11 cellular contexts compared by ENCODE assay signal in the genomic region with DNA sequence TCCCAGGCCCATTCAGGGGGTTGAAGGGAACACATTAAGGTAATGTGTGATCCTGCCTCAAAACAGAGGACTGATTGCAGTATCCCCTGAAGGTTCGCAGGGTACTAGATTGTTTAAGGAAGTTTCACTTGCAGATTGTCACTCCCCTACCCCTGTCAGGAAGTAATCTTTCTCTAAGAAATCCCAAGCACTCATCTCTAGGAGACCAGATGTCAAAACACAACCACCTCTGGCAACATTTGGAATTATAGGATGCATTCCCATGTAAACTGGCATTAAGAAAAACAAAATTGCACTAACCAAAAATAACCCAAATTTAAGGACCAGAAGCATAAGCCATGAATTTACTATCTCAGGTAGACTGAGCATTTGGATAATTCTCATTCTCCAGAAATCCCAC. TPM values are rescaled to one million over a fixed set of nuclear protein-coding genes. Genes with fewer than 3 reads are reported as not detected.
DNase-seq lines count a peak whose midpoint lies in the region; ATAC-seq and TF ChIP-seq lines count a peak whose summit lies in the region.
"Had no signal": no experiment of that assay in that cellular context is flagged by ENCODE, and none has a peak within 500 bp of the region (broad histone marks: within the 10 kb centered on the region; RNA-seq: fewer than 3 reads in every experiment).

No MANE protein-coding gene starts in this region.

- no peaks in the 10 kb centered on the region for H3K9me2 ChIP-seq in hepatocyte (replicated peaks; ENCODE audit: insufficient read depth)

- 39% methylated on average over 1 of the region's 1 CpG for WGBS in right cardiac atrium
- WGBS in hepatocyte (ENCODE audit: low lambda C conversion rate, missing lambda C conversion rate) = 96% methylated on average over 1 of the region's 1 CpG

- TF ChIP-seq CTCF in activated B cell treated with CpG ODN at 0.5 μM for 24 hours (IDR thresholded peaks at IDR 0.05) = no peak
- TF ChIP-seq CTCF in hepatocyte (IDR thresholded peaks at IDR 0.05; ENCODE audit: poor library complexity) = no peak

- ATAC-seq in right cardiac atrium (no peak), activated B cell treated with CpG ODN at 0.5 μM for 24 hours (ENCODE audit: low read depth) (no peak), GM21825 (IDR thresholded peaks at IDR 0.05; ENCODE audit: unreplicated experiment) (no peak)

- no peaks in the 10 kb centered on the region for H3K9me3 Mint-ChIP-seq in activated B cell treated with CpG ODN at 0.5 μM for 24 hours

- peaks cover 26% of the 10 kb centered on the region for H3K36me3 Mint-ChIP-seq in activated B cell treated with CpG ODN at 0.5 μM for 24 hours (ENCODE audit: low read depth)

- H3K27ac Mint-ChIP-seq in activated B cell treated with CpG ODN at 0.5 μM for 24 hours = peak overlapping the region; percentile 31

- H3K27me3 ChIP-seq in right cardiac atrium (ENCODE audit: control insufficient read depth, insufficient read depth) = no peaks in the 10 kb centered on the region
- no peaks in the 10 kb centered on the region for H3K27me3 ChIP-seq in hepatocyte
- no peaks in the 10 kb centered on the region for H3K27me3 ChIP-seq in subcutaneous abdominal adipose tissue (ENCODE audit: control insufficient read depth in 5 of 5, insufficient read depth in 4 of 5, low read length in 5 of 5)
- H3K27me3 ChIP-seq: uterus had no signal

- H4K20me1 ChIP-seq in hepatocyte (ENCODE audit: insufficient read depth, poor library complexity, severe bottlenecking) = no peaks in the 10 kb centered on the region

- CTCF ChIA-PET in activated B cell treated with CpG ODN at 0.5 μM for 24 hours (lab: Charles Lee) = interaction anchor here (1.0 to 3.1 kb wide), 3 partner anchors 14 to 150 kb away, joined by 3 to 53 read pairs (median 8); partner anchors contain the start of gene TAF10

- no peaks in the 10 kb centered on the region for H3K27me3 Mint-ChIP-seq in activated B cell treated with CpG ODN at 0.5 μM for 24 hours

- H3K9me3 ChIP-seq in right cardiac atrium (ENCODE audit: control insufficient read depth, low read length) = no peaks in the 10 kb centered on the region
- no peaks in the 10 kb centered on the region for H3K9me3 ChIP-seq in hepatocyte (ENCODE audit: low read depth)
- no peaks in the 10 kb centered on the region for H3K9me3 ChIP-seq in subcutaneous abdominal adipose tissue (ENCODE audit: control insufficient read depth in 5 of 5, low read length in 5 of 5)
- H3K9me3 ChIP-seq: uterus had no signal

- peaks cover 21% of the 10 kb centered on the region for H3K79me2 ChIP-seq in hepatocyte

- no peak overlapping the region for H3K4me3 ChIP-seq in right cardiac atrium (ENCODE audit: low read length)
- peak overlapping the region; percentile 43 for H3K4me3 ChIP-seq in hepatocyte
- no peak overlapping the region for H3K4me3 ChIP-seq in subcutaneous abdominal adipose tissue (ENCODE audit: low read depth in 1 of 5, low read length in 5 of 5)

- peak overlapping the region; percentile 89 for H3K4me2 ChIP-seq in hepatocyte

- peaks cover 24% of the 10 kb centered on the region for H3K4me1 Mint-ChIP-seq in activated B cell treated with CpG ODN at 0.5 μM for 24 hours

- H3K27ac ChIP-seq in right cardiac atrium (ENCODE audit: low read length) (peak overlapping the region; percentile 31), hepatocyte (no peak overlapping the region), subcutaneous abdominal adipose tissue (ENCODE audit: low read depth, low read length) (peak overlapping the region; percentile 14)

- DNase-seq in right cardiac atrium = no peak
- DNase-seq in cardiac septum (ENCODE audit: low spot score) = no peak
- no peak for DNase-seq in activated B cell treated with CpG ODN at 0.5 μM for 24 hours
- DNase-seq in hepatocyte (ENCODE audit: low spot score) = no peak
- no peak for DNase-seq in EL
- no peak for DNase-seq in stimulated activated CD4-positive, alpha-beta T cell treated with anti-CD3 and anti-CD28 coated beads, Interleukin-4, amount 100 ng/mL, for 1 hour
- DNase-seq: NCI-H446 treated with DMSO at 0.1 percent for 48 hours, T1000, uterus had no signal

- H3K36me3 ChIP-seq in hepatocyte (replicated peaks; ENCODE audit: insufficient read depth, low read depth) = no peaks in the 10 kb centered on the region
- peaks cover 0 to 9% (median 4%) of the 10 kb centered on the region in 5 donors for H3K36me3 ChIP-seq in subcutaneous abdominal adipose tissue (ENCODE audit: control insufficient read depth in 5 of 5, insufficient read depth in 5 of 5, low read length in 5 of 5)
- H3K36me3 ChIP-seq: uterus had no signal

- H2AFZ ChIP-seq in hepatocyte = no peak overlapping the region

- H3K9ac ChIP-seq in subcutaneous abdominal adipose tissue (ENCODE audit: low read length in 5 of 5) = no peak overlapping the region

- peak overlapping the region; percentile 44 for H3K4me3 Mint-ChIP-seq in activated B cell treated with CpG ODN at 0.5 μM for 24 hours

- POLR2A ChIA-PET in activated B cell treated with CpG ODN at 0.5 μM for 24 hours (lab: Charles Lee) = interaction anchor here (3.4 to 3.5 kb wide), 3 partner anchors 63 to 78 kb away, joined by 36 to 49 read pairs (median 38); partner anchors contain the start of genes ILK, RRP8, TAF10 and TPP1

- H3K4me1 ChIP-seq in right cardiac atrium (ENCODE audit: control insufficient read depth, insufficient read depth, low read length) (no peaks in the 10 kb centered on the region), hepatocyte (ENCODE audit: insufficient read depth) (peaks cover 10% of the 10 kb centered on the region), subcutaneous abdominal adipose tissue (ENCODE audit: control insufficient read depth in 5 of 5, insufficient read depth in 5 of 5, low read length in 5 of 5) (peaks cover 4 to 30% (median 23%) of the 10 kb centered on the region in 5 donors)

- intact Hi-C loops in right cardiac atrium (cut with DNase I) = loop anchor here (5.0 to 10.0 kb wide), 4 partner anchors 69 to 154 kb away; partner anchors contain the start of genes TAF10 (in 2 of the 4), ILK (in 1 of the 4) and RRP8 (in 1 of the 4)
- intact Hi-C loops in cardiac septum (cut with DNase I) = loop anchor here (5.0 kb wide), 2 partner anchors 149 to 199 kb away; partner anchors contain the start of genes ARFIP2 and TIMM10B
- intact Hi-C loops in activated B cell treated with CpG ODN at 0.5 μM for 24 hours (cut with micrococcal nuclease) = loop anchor here (5.0 kb wide), 1 partner anchor 34 kb away; no protein-coding TSS in a partner anchor

RNA-seq across cellular contexts. Expression of gene MRPL17, which starts 1.6 kb away (rescaled TPM):
- total RNA-seq in right cardiac atrium (10 to 100 TPM; 36.7 to 45.1 (median 41.9) TPM), cardiac septum (39.5 TPM), activated B cell treated with CpG ODN at 0.5 μM for 24 hours (34.1 and 34.2 TPM in 2 replicates), hepatocyte (34.5 and 71.9 TPM in 2 replicates)
- polyA plus RNA-seq in right cardiac atrium (44.7 TPM), hepatocyte (62.7 and 71.9 TPM in 2 replicates)

RNA-seq across cellular contexts. Expression of gene DCHS1, which starts 25.9 kb away (rescaled TPM):
- 10 to 100 TPM; 12.4 to 19.2 (median 14.9) TPM for total RNA-seq in right cardiac atrium
- polyA plus RNA-seq in right cardiac atrium = 6.4 TPM
- total RNA-seq in cardiac septum = 9.2 TPM
- 0.17 and 0.22 TPM in 2 replicates for total RNA-seq in activated B cell treated with CpG ODN at 0.5 μM for 24 hours
- total RNA-seq in hepatocyte = 8.5 and 15.2 TPM in 2 replicates
- polyA plus RNA-seq in hepatocyte = 6.3 and 8.0 TPM in 2 replicates
